8 cellular contexts compared by ENCODE assay signal in genomic region chr1:6646499-6647148, GRCh38. TPM values are rescaled to one million over a fixed set of nuclear protein-coding genes. Genes with fewer than 3 reads are reported as not detected.
DNase-seq lines count a peak whose midpoint lies in the region; ATAC-seq, FAIRE-seq and TF ChIP-seq lines count a peak whose summit lies in the region.

No MANE protein-coding gene starts in this region.

- no peaks in the 10 kb centered on the region for H3K4me1 ChIP-seq in left ventricle myocardium inferior
- H3K4me1 ChIP-seq in small intestine (ENCODE audit: control insufficient read depth in 2 of 2, insufficient read depth in 1 of 2, low read depth in 1 of 2, low read length in 1 of 2) = no peaks in the 10 kb centered on the region

- FAIRE-seq in small intestine (lab: Jason Lieb, UNC) = no peak

- H3K4me3 Mint-ChIP-seq in activated naive CD4-positive, alpha-beta T cell treated with anti-CD3 and anti-CD28 coated beads, Interleukin-2, amount 10 ng/mL, durations not matched to agents 7 days and 5 days = no peak overlapping the region
- no peak overlapping the region for H3K4me3 Mint-ChIP-seq in stimulated activated memory B cell treated with anti-CD40 and anti-IgM and Interleukin-4, amounts not matched to agents 10 μg/mL and 1 μg/mL and 100 μg/mL, for 72 hours

- CTCF ChIA-PET in AG04450 (lab: Charles Lee) = interaction anchor here (0.6 to 4.5 kb wide), 27 partner anchors 8 to 810 kb away, joined by 3 to 34 read pairs (median 4); partner anchors contain the start of genes NOL9 and TAS1R1
- CTCF ChIA-PET in activated naive CD4-positive, alpha-beta T cell treated with anti-CD3 and anti-CD28 coated beads, Interleukin-2, amount 10 ng/mL, durations not matched to agents 7 days and 5 days (lab: Charles Lee) = interaction anchor here (0.6 to 5.9 kb wide), 31 partner anchors 9 to 262 kb away, joined by 3 to 43 read pairs (median 4); partner anchors contain the start of gene NOL9

- DNase-seq in AG04450 (ENCODE audit: low read depth, low spot score) (no peak), EL (peak; percentile 47), NCI-H1694 treated with DMSO at 0.1 percent for 48 hours (lab: John Stamatoyannopoulos, UW) (peak; percentile 63), left ventricle myocardium inferior (no peak), small intestine (peak; percentile 28)
- DNase-seq in activated naive CD4-positive, alpha-beta T cell treated with anti-CD3 and anti-CD28 coated beads, Interleukin-2, amount 10 ng/mL, durations not matched to agents 7 days and 5 days = peak; percentile 55

- H3K36me3 Mint-ChIP-seq in activated naive CD4-positive, alpha-beta T cell treated with anti-CD3 and anti-CD28 coated beads, Interleukin-2, amount 10 ng/mL, durations not matched to agents 7 days and 5 days = peaks cover 6% of the 10 kb centered on the region
- H3K36me3 Mint-ChIP-seq in stimulated activated memory B cell treated with anti-CD40 and anti-IgM and Interleukin-4, amounts not matched to agents 10 μg/mL and 1 μg/mL and 100 μg/mL, for 72 hours = peaks cover 33% of the 10 kb centered on the region

- peaks cover 4% of the 10 kb centered on the region for H3K4me1 Mint-ChIP-seq in activated naive CD4-positive, alpha-beta T cell treated with anti-CD3 and anti-CD28 coated beads, Interleukin-2, amount 10 ng/mL, durations not matched to agents 7 days and 5 days
- no peaks in the 10 kb centered on the region for H3K4me1 Mint-ChIP-seq in stimulated activated memory B cell treated with anti-CD40 and anti-IgM and Interleukin-4, amounts not matched to agents 10 μg/mL and 1 μg/mL and 100 μg/mL, for 72 hours

- no peak overlapping the region for H3K27ac Mint-ChIP-seq in activated naive CD4-positive, alpha-beta T cell treated with anti-CD3 and anti-CD28 coated beads, Interleukin-2, amount 10 ng/mL, durations not matched to agents 7 days and 5 days
- H3K27ac Mint-ChIP-seq in stimulated activated memory B cell treated with anti-CD40 and anti-IgM and Interleukin-4, amounts not matched to agents 10 μg/mL and 1 μg/mL and 100 μg/mL, for 72 hours = no peak overlapping the region

- 62 to 65% (median 64%) methylated on average over 9 to 10 of the region's 10 CpGs for WGBS in small intestine, 3 donors

- TF ChIP-seq CTCF in AG04450 (IDR thresholded peaks at IDR 0.05; ENCODE audit: low read depth, low read length) = peak; percentile 69
- TF ChIP-seq CTCF in left ventricle myocardium inferior (IDR thresholded peaks at IDR 0.05; ENCODE audit: borderline replicate concordance) = peak; percentile 70

- H3K9me3 ChIP-seq in AG04450 (ENCODE audit: control insufficient read depth, insufficient read depth, low read length) (no peaks in the 10 kb centered on the region), left ventricle myocardium inferior (replicated peaks) (no peaks in the 10 kb centered on the region), small intestine (ENCODE audit: control insufficient read depth, low read depth) (no peaks in the 10 kb centered on the region)

- no peaks in the 10 kb centered on the region for H3K27me3 ChIP-seq in AG04450 (ENCODE audit: control insufficient read depth, insufficient read depth, low read length)
- no peaks in the 10 kb centered on the region for H3K27me3 ChIP-seq in left ventricle myocardium inferior (ENCODE audit: low read depth)
- no peaks in the 10 kb centered on the region for H3K27me3 ChIP-seq in small intestine (ENCODE audit: control insufficient read depth in 2 of 2, insufficient read depth in 2 of 2, low read length in 2 of 2)

- no peak overlapping the region for H3K27ac ChIP-seq in AG04450 (ENCODE audit: low read depth, low read length)
- H3K27ac ChIP-seq in left ventricle myocardium inferior (replicated peaks) = no peak overlapping the region
- no peak overlapping the region for H3K27ac ChIP-seq in small intestine (ENCODE audit: low read depth in 1 of 2, low read length in 1 of 2)

- no peaks in the 10 kb centered on the region for H3K27me3 Mint-ChIP-seq in activated naive CD4-positive, alpha-beta T cell treated with anti-CD3 and anti-CD28 coated beads, Interleukin-2, amount 10 ng/mL, durations not matched to agents 7 days and 5 days
- H3K27me3 Mint-ChIP-seq in stimulated activated memory B cell treated with anti-CD40 and anti-IgM and Interleukin-4, amounts not matched to agents 10 μg/mL and 1 μg/mL and 100 μg/mL, for 72 hours = no peaks in the 10 kb centered on the region

- no peak for ATAC-seq in GM18511 (IDR thresholded peaks at IDR 0.05; ENCODE audit: unreplicated experiment)
- no peak for ATAC-seq in stimulated activated memory B cell treated with anti-CD40 and anti-IgM and Interleukin-4, amounts not matched to agents 10 μg/mL and 1 μg/mL and 100 μg/mL, for 72 hours

- intact Hi-C loops in left ventricle myocardium inferior (cut with micrococcal nuclease) = no loop called here

- H3K4me3 ChIP-seq in AG04450 (ENCODE audit: low read depth, low read length) (no peak overlapping the region), left ventricle myocardium inferior (no peak overlapping the region), small intestine (ENCODE audit: low read depth in 1 of 2, low read length in 2 of 2) (no peak overlapping the region)

- H3K9me3 Mint-ChIP-seq in activated naive CD4-positive, alpha-beta T cell treated with anti-CD3 and anti-CD28 coated beads, Interleukin-2, amount 10 ng/mL, durations not matched to agents 7 days and 5 days = no peaks in the 10 kb centered on the region
- no peaks in the 10 kb centered on the region for H3K9me3 Mint-ChIP-seq in stimulated activated memory B cell treated with anti-CD40 and anti-IgM and Interleukin-4, amounts not matched to agents 10 μg/mL and 1 μg/mL and 100 μg/mL, for 72 hours

- POLR2A ChIA-PET in AG04450 (lab: Yijun Ruan, JAX) = interaction anchor here (0.5 to 0.7 kb wide), 2 partner anchors 97 to 111 kb away, joined by 4 to 10 read pairs; no protein-coding TSS in a partner anchor

- peaks cover 72% of the 10 kb centered on the region for H3K36me3 ChIP-seq in left ventricle myocardium inferior
- peaks cover 4 to 10% of the 10 kb centered on the region in 2 donors for H3K36me3 ChIP-seq in small intestine (ENCODE audit: control insufficient read depth in 2 of 2, insufficient read depth in 2 of 2, low read length in 2 of 2)

RNA-seq across cellular contexts. Expression of gene THAP3, which starts 22.0 kb away (rescaled TPM):
- 7.8 and 8.8 TPM in 2 replicates for polyA plus RNA-seq in AG04450 (2011; rRNA removed)
- 6.4 and 11.6 TPM in 2 replicates for polyA minus RNA-seq in AG04450 (2011; rRNA and poly(A)+ RNA removed)
- 14.9 TPM for total RNA-seq in left ventricle myocardium inferior
- 10 to 100 TPM; 14.3 to 35.1 (median 19.5) TPM for polyA plus RNA-seq in small intestine

RNA-seq across cellular contexts. Expression of gene PHF13, which starts 33.1 kb away (rescaled TPM):
- polyA plus RNA-seq in AG04450 (2011; rRNA removed) (11.1 and 11.6 TPM in 2 replicates), small intestine (1 to 10 TPM; 4.0 to 5.0 (median 4.6) TPM)
- 9.4 and 9.9 TPM in 2 replicates for polyA minus RNA-seq in AG04450 (2011; rRNA and poly(A)+ RNA removed)
- 6.8 TPM for total RNA-seq in left ventricle myocardium inferior

RNA-seq across cellular contexts. Expression of gene KLHL21, which starts 44.0 kb away (rescaled TPM):
- 11.7 and 12.8 TPM in 2 replicates for polyA plus RNA-seq in AG04450 (2011; rRNA removed)
- polyA minus RNA-seq in AG04450 (2011; rRNA and poly(A)+ RNA removed) = 15.6 and 16.0 TPM in 2 replicates
- total RNA-seq in left ventricle myocardium inferior = 83.7 TPM
- 10 to 100 TPM in 1 of 3 donors, 1 to 10 TPM in 2; 3.1 to 10.5 (median 4.1) TPM for polyA plus RNA-seq in small intestine

RNA-seq across cellular contexts. Expression of gene DNAJC11, which starts 55.0 kb away (rescaled TPM):
- polyA plus RNA-seq in AG04450 (2011; rRNA removed) (38.9 and 41.9 TPM in 2 replicates), small intestine (10 to 100 TPM; 37.8 to 52.6 (median 42.7) TPM)
- polyA minus RNA-seq in AG04450 (2011; rRNA and poly(A)+ RNA removed) = 32.0 and 38.0 TPM in 2 replicates
- 73.6 TPM for total RNA-seq in left ventricle myocardium inferior

Comparison
In these comparisons a context has a peak if more than half of its experiments do, and no peak if none do; other contexts are left out.
1. DNase-seq: peak in EL (single experiment), NCI-H1694 treated with DMSO at 0.1 percent for 48 hours (single experiment), activated naive CD4-positive, alpha-beta T cell treated with anti-CD3 and anti-CD28 coated beads, Interleukin-2, amount 10 ng/mL, durations not matched to agents 7 days and 5 days (single experiment) and small intestine (single experiment); none in AG04450 (single experiment) and left ventricle myocardium inferior (single experiment).